ENCODE assay signal across 1 cellular context in the genomic region with DNA sequence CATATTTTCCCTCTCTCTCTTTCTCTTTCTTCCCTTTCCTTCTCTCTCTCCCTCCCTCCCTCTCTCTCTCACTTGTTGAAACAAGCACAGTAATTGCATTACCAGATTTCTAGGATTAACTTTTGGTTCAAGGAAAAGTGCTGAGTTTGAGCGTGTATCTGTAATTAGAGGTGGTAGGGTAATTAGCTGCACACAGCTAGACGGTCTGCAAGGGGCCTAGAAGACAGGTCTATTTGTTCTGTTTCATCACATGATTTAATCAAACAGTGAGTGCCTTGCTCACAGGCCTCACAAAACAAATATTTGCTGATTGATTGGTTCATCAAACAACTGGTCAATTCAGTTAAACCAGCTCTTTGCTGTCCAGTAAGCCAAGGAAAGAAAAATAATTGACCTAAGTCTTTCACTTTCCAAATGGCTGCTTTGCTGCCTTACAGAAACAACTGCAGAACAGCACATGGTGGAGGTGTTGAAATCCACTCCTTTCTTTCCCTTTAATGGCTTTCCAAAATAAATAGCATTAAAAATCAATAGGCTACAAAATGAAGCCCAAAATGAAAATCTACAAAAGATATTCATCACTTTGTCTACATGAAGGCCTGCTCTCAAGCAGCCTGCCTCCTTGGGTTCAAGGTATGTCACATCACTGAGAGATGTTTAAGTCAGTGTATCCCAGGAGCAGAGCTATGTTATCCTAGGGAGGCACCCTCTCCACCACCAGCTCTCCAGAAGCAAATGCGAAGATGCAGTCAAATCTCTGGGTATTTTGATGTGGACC.
TF ChIP-seq lines count a peak whose summit lies in the region.

No MANE protein-coding gene starts in this region.

TF ChIP-seq in H1, 55 proteins besides CTCF, POLR2A, EP300 and RAD21:
- TF ChIP-seq CHD1 (IDR thresholded peaks at IDR 0.05; ENCODE audit: low read depth, low read length) (no peak), EZH2 (IDR thresholded peaks at IDR 0.05; ENCODE audit: low read depth, low read length, severe bottlenecking) (no peak), KDM5A (IDR thresholded peaks at IDR 0.05; ENCODE audit: low read length) (no peak)
